24 cellular contexts compared by ENCODE assay signal in genomic region chr11:110883266-110883665, GRCh38.
A peak's percentile ranks its signal among the peaks of the same experiment; 100 is the strongest.
DNase-seq lines count a peak whose midpoint lies in the region; ATAC-seq and TF ChIP-seq lines count a peak whose summit lies in the region.
"Had no signal": no experiment of that assay in that cellular context is flagged by ENCODE, and none has a peak within 500 bp of the region (broad histone marks: within the 10 kb centered on the region; RNA-seq: fewer than 3 reads in every experiment).

No MANE protein-coding gene starts in this region.

- TF ChIP-seq CTCF in foreskin fibroblast (IDR thresholded peaks at IDR 0.05; ENCODE audit: low read depth, low read length) (no peak), GM20000 (IDR thresholded peaks at IDR 0.05; ENCODE audit: extremely low read depth, missing control alignments) (no peak)

- H3K36me3 ChIP-seq in GM23248 (ENCODE audit: low read depth) (no peaks in the 10 kb centered on the region), adipocyte (ENCODE audit: control insufficient read depth, insufficient read depth, low read length, severe bottlenecking) (no peaks in the 10 kb centered on the region)
- H3K36me3 ChIP-seq: cardiac muscle cell, sigmoid colon, uterus had no signal

- WGBS in GM23248 (ENCODE audit: low coverage in 1 of 2, low lambda C conversion rate in 2 of 2, missing lambda C conversion rate in 2 of 2), 2 experiments: 16 to 17% methylated on average over 3 of the region's 3 CpGs

- no peak overlapping the region for H3K4me2 ChIP-seq in GM23248 (ENCODE audit: unreplicated experiment)
- H3K4me2 ChIP-seq: GM23338 had no signal

- in situ Hi-C loops in GM23248 (cut with MboI): no loop called here

- H3K4me1 ChIP-seq in GM23248 (ENCODE audit: insufficient read depth) (peaks cover 6% of the 10 kb centered on the region; the same call in 1 of the 2 replicates), adipocyte (ENCODE audit: control insufficient read depth, insufficient read depth, low read length) (peaks cover 29% of the 10 kb centered on the region)
- H3K4me1 ChIP-seq: sigmoid colon had no signal

- no peaks in the 10 kb centered on the region for H3K9me2 ChIP-seq in GM23248 (ENCODE audit: insufficient read depth)

- H3K9ac ChIP-seq in GM23248 (no peak overlapping the region), adipocyte (ENCODE audit: low read length) (no peak overlapping the region)

- H3K27ac ChIP-seq in GM23248: no peak overlapping the region
- H3K27ac ChIP-seq: cardiac muscle cell, coronary artery, RWPE1, sigmoid colon, uterus had no signal

- H3K4me3 ChIP-seq in GM23248 (no peak overlapping the region), adipocyte (ENCODE audit: low read length) (no peak overlapping the region), foreskin fibroblast (ENCODE audit: low read depth in 1 of 2, low read length in 2 of 2) (no peak overlapping the region)
- H3K4me3 ChIP-seq: cardiac muscle cell, coronary artery, GM23338, lung, sigmoid colon, uterus had no signal

- H3K9me3 ChIP-seq in GM23248 (ENCODE audit: low read depth) (no peaks in the 10 kb centered on the region), adipocyte (ENCODE audit: control insufficient read depth, low read length) (no peaks in the 10 kb centered on the region)
- H3K9me3 ChIP-seq: sigmoid colon, uterus had no signal

- H3K27me3 ChIP-seq in GM23248 (replicated peaks; ENCODE audit: insufficient read depth) (no peaks in the 10 kb centered on the region), adipocyte (replicated peaks; ENCODE audit: control insufficient read depth, insufficient read depth, low read length) (no peaks in the 10 kb centered on the region)
- H3K27me3 ChIP-seq: cardiac muscle cell, sigmoid colon, uterus had no signal

- H2AFZ ChIP-seq in GM23248: no peak overlapping the region
- H2AFZ ChIP-seq: GM23338 had no signal

- ATAC-seq in GM18858 (IDR thresholded peaks at IDR 0.05; ENCODE audit: unreplicated experiment) (no peak), HG03108 (IDR thresholded peaks at IDR 0.05; ENCODE audit: unreplicated experiment) (no peak)
- ATAC-seq: activated CD4-positive, CD25-positive, alpha-beta regulatory T cell treated with anti-CD3 and anti-CD28 coated beads, Interleukin-2, amount 50 U/mL, for 24 hours; effector memory CD8-positive, alpha-beta T cell; GM23338; stimulated activated memory B cell treated with anti-CD40 and anti-IgM and Interleukin-4, amounts not matched to agents 10 μg/mL and 1 μg/mL and 100 μg/mL, for 72 hours had no signal

- DNase-seq in GM23248 (peak; percentile 75), adipocyte (ENCODE audit: low read depth) (peak; percentile 79), foreskin fibroblast (peak; percentile 48 to 90), pons (ENCODE audit: low spot score) (peak; percentile 74), DMS79 (lab: John Stamatoyannopoulos, UW) (no peak), GM20000 (ENCODE audit: low spot score) (no peak)
- DNase-seq: activated CD4-positive, alpha-beta T cell treated with anti-CD3 and anti-CD28 coated beads, Interleukin-2, amount 50 U/mL, for 48 hours; activated CD8-positive, alpha-beta memory T cell treated with anti-CD3 and anti-CD28 coated beads, Interleukin-2, amount 50 U/mL, for 4 hours; activated naive CD4-positive, alpha-beta T cell treated with anti-CD3 and anti-CD28 coated beads for 36 hours; CD4-positive, CD25-positive, alpha-beta regulatory T cell; effector memory CD8-positive, alpha-beta T cell; NCI-H526; sigmoid colon; stimulated activated CD4-positive, alpha-beta T cell treated with anti-CD3 and anti-CD28 coated beads, Interleukin-4, amount 100 ng/mL, for 24 hours; uterus had no signal

- peaks cover 13% of the 10 kb centered on the region for H3F3A ChIP-seq in GM23248 (ENCODE audit: insufficient read depth)

- no peaks in the 10 kb centered on the region for H3K79me2 ChIP-seq in GM23248 (ENCODE audit: insufficient read depth)

- H4K20me1 ChIP-seq in GM23248 (ENCODE audit: insufficient read depth): no peaks in the 10 kb centered on the region

Comparison
In these comparisons a context has a peak if more than half of its experiments do, and no peak if none do; other contexts are left out.
1. DNase-seq: peak in GM23248 (single experiment), adipocyte (single experiment), foreskin fibroblast (2 of 2) and pons (single experiment); none in DMS79 (single experiment) and GM20000 (single experiment).